ENCODE assay signal across 26 cellular contexts in genomic region chr7:89857767-89858166, GRCh38.
A peak's percentile ranks its signal among the peaks of the same experiment; 100 is the strongest.
DNase-seq lines count a peak whose midpoint lies in the region; ATAC-seq, FAIRE-seq and TF ChIP-seq lines count a peak whose summit lies in the region.
"Had no signal": no experiment of that assay in that cellular context is flagged by ENCODE, and none has a peak within 500 bp of the region (broad histone marks: within the 10 kb centered on the region; RNA-seq: fewer than 3 reads in every experiment).

No MANE protein-coding gene starts in this region.

- WGBS in K562 (ENCODE audit: insufficient coverage, low coverage, missing lambda C conversion rate), result 0% methylated on average over 1 of the region's 1 CpG

- no peak for ATAC-seq in HCT116
- ATAC-seq in K562, result no peak
- ATAC-seq in CD8-positive, alpha-beta T cell, result no peak
- ATAC-seq: A549, GM12878 had no signal

- H3K27ac ChIP-seq in HCT116 (ENCODE audit: low read depth, low read length) (no peak overlapping the region), K562 (ENCODE audit: extremely low read depth, low read depth, low read length) (no peak overlapping the region), ascending aorta (no peak overlapping the region)
- H3K27ac ChIP-seq in CD8-positive, alpha-beta T cell (ENCODE audit: low read depth, low read length), result no peak overlapping the region
- H3K27ac ChIP-seq: 22Rv1; A549; BLaER1 treated with 17β-estradiol and CSF1 and Interleukin-3, amounts not matched to agents 10 nM and 100 nM; C4-2B had no signal

- H3K9me3 Mint-ChIP-seq in CD8-positive, alpha-beta T cell, result peaks cover 4% of the 10 kb centered on the region

- no peak overlapping the region for H2AFZ ChIP-seq in HCT116 (ENCODE audit: low read depth, low read length, poor library complexity, severe bottlenecking)
- no peak overlapping the region for H2AFZ ChIP-seq in K562 (ENCODE audit: low read depth, low read length)

- no peaks in the 10 kb centered on the region for H3K4me1 Mint-ChIP-seq in CD8-positive, alpha-beta T cell (ENCODE audit: low read depth)
- H3K4me1 Mint-ChIP-seq: B cell; CD8-positive, alpha-beta memory T cell had no signal

- no peak overlapping the region for H3K4me2 ChIP-seq in HCT116 (ENCODE audit: low read length)
- H3K4me2 ChIP-seq in K562 (ENCODE audit: insufficient read depth, low read length), result no peak overlapping the region
- H3K4me2 ChIP-seq: A549; BLaER1 treated with 17β-estradiol and CSF1 and Interleukin-3, amounts not matched to agents 10 nM and 100 nM had no signal

- H3K4me3 ChIP-seq in HCT116 (replicated peaks in 1 of 2; ENCODE audit: low read depth in 1 of 2, low read length in 2 of 2), result no peak overlapping the region
- no peak overlapping the region for H3K4me3 ChIP-seq in K562
- no peak overlapping the region for H3K4me3 ChIP-seq in epithelial cell of esophagus (ENCODE audit: low read length)
- H3K4me3 ChIP-seq in ascending aorta, result no peak overlapping the region
- H3K4me3 ChIP-seq in CD8-positive, alpha-beta T cell (ENCODE audit: low read depth, low read length), result no peak overlapping the region
- H3K4me3 ChIP-seq: A549; BLaER1 treated with 17β-estradiol and CSF1 and Interleukin-3, amounts not matched to agents 10 nM and 100 nM; GM12878 had no signal

- 0 out of 4 replicates have a peak, but pooled peaks cover 0 to 6% of the 10 kb centered on the region in 2 experiments for H3K9me3 ChIP-seq in HCT116 (ENCODE audit: control insufficient read depth in 1 of 2, insufficient read depth in 1 of 2, low read depth in 1 of 2, low read length in 2 of 2)
- 0 out of 2 replicates have a peak, but pooled peaks cover 2% of the 10 kb centered on the region for H3K9me3 ChIP-seq in K562 (replicated peaks; ENCODE audit: control insufficient read depth, insufficient read depth, low read depth, low read length)
- H3K9me3 ChIP-seq in ascending aorta, result peaks cover 0 to 5% of the 10 kb centered on the region in 2 donors
- H3K9me3 ChIP-seq in CD8-positive, alpha-beta T cell (ENCODE audit: low read length), result no peaks in the 10 kb centered on the region
- H3K9me3 ChIP-seq: A549 had no signal

- no peaks in the 10 kb centered on the region for H3K4me1 ChIP-seq in HCT116 (ENCODE audit: control insufficient read depth in 1 of 2, insufficient read depth in 2 of 2, low read length in 2 of 2)
- H3K4me1 ChIP-seq in K562 (replicated peaks in 1 of 2; ENCODE audit: control insufficient read depth in 2 of 2, insufficient read depth in 2 of 2, low read length in 2 of 2), result no peaks in the 10 kb centered on the region
- no peaks in the 10 kb centered on the region for H3K4me1 ChIP-seq in ascending aorta
- H3K4me1 ChIP-seq in CD8-positive, alpha-beta T cell (ENCODE audit: insufficient read depth, low read length), result no peaks in the 10 kb centered on the region
- H3K4me1 ChIP-seq: A549; BLaER1 treated with 17β-estradiol and CSF1 and Interleukin-3, amounts not matched to agents 10 nM and 100 nM had no signal

- CTCF ChIA-PET in HCT116 (lab: Charles Lee) (no interaction called here), K562 (lab: Yijun Ruan, JAX; ENCODE audit: low intra/inter-chr PET ratio) (no interaction called here)
- CTCF ChIA-PET in CD8-positive, alpha-beta T cell (lab: Charles Lee), result no interaction called here

- TF ChIP-seq POLR2A in HCT116 (IDR thresholded peaks at IDR 0.05; ENCODE audit: borderline replicate concordance, extremely low read depth, insufficient read depth, insufficient read length), result no peak
- no peak for TF ChIP-seq POLR2A in K562 (conservative IDR thresholded peaks at IDR 0.05)

- H3K27ac Mint-ChIP-seq in CD8-positive, alpha-beta T cell, result no peak overlapping the region
- H3K27ac Mint-ChIP-seq: B cell; CD4-positive, alpha-beta T cell; CD8-positive, alpha-beta memory T cell had no signal

- H3K9ac ChIP-seq in HCT116 (ENCODE audit: low read length), result no peak overlapping the region
- no peak overlapping the region for H3K9ac ChIP-seq in K562 (ENCODE audit: insufficient read depth in 1 of 2, low read depth in 2 of 2, low read length in 2 of 2)
- H3K9ac ChIP-seq: BLaER1 treated with 17β-estradiol and CSF1 and Interleukin-3, amounts not matched to agents 10 nM and 100 nM had no signal

- FAIRE-seq in K562 (lab: Jason Lieb, UNC), result no peak
- FAIRE-seq: A549, GM12878, GM12892, GM18507 had no signal

- no peak overlapping the region for H3K4me3 Mint-ChIP-seq in CD8-positive, alpha-beta T cell
- H3K4me3 Mint-ChIP-seq: B cell; CD4-positive, alpha-beta T cell; CD8-positive, alpha-beta memory T cell had no signal

- DNase-seq in DMS53 (lab: John Stamatoyannopoulos, UW) (peak; percentile 23), DMS53 treated with DMSO at 0.1 percent for 48 hours (lab: John Stamatoyannopoulos, UW; ENCODE audit: unreplicated experiment) (no peak), HCT116 (ENCODE audit: low read depth, low spot score) (no peak), K562 (ENCODE audit: extremely low read depth in 1 of 4, low spot score in 3 of 4) (no peak), epithelial cell of esophagus (ENCODE audit: low read depth) (peak; percentile 1), NCI-H2227 treated with DMSO at 0.1 percent for 48 hours (lab: John Stamatoyannopoulos, UW) (no peak), ascending aorta (ENCODE audit: low spot score in 2 of 2) (no peak)
- DNase-seq in CD8-positive, alpha-beta T cell, result no peak
- DNase-seq: AML-193; CD4-positive, alpha-beta T cell; CD8-positive, alpha-beta memory T cell; COR-L47; DMS 273 treated with DMSO at 0.1 percent for 48 hours; DMS153; DMS79; DND-41; EL; GDM1 had no signal

- H3K36me3 ChIP-seq in HCT116 (ENCODE audit: control insufficient read depth in 1 of 2, insufficient read depth in 2 of 2, low read length in 2 of 2) (no peaks in the 10 kb centered on the region), K562 (ENCODE audit: control insufficient read depth, insufficient read depth, low read length) (no peaks in the 10 kb centered on the region), ascending aorta (no peaks in the 10 kb centered on the region)
- H3K36me3 ChIP-seq in CD8-positive, alpha-beta T cell (ENCODE audit: insufficient read depth, low read length), result no peaks in the 10 kb centered on the region
- H3K36me3 ChIP-seq: BLaER1 treated with 17β-estradiol and CSF1 and Interleukin-3, amounts not matched to agents 10 nM and 100 nM had no signal

- TF ChIP-seq CTCF in HCT116 (IDR thresholded peaks at IDR 0.05 in 2 of 3, conservative IDR thresholded peaks at IDR 0.05 in 1 of 3; ENCODE audit: borderline replicate concordance in 1 of 3, insufficient read depth in 1 of 3, low read depth in 2 of 3, low read length in 2 of 3), result no peak
- no peak for TF ChIP-seq CTCF in K562 (IDR thresholded peaks at IDR 0.05 in 2 of 3, conservative IDR thresholded peaks at IDR 0.05 in 1 of 3; ENCODE audit: insufficient read depth in 2 of 3, low read depth in 1 of 3, low read length in 3 of 3)
- no peak for TF ChIP-seq CTCF in epithelial cell of esophagus (IDR thresholded peaks at IDR 0.05; ENCODE audit: insufficient read depth, low read depth, low read length, missing control alignments)
- no peak for TF ChIP-seq CTCF in ascending aorta (IDR thresholded peaks at IDR 0.05)
- TF ChIP-seq CTCF in CD8-positive, alpha-beta T cell (IDR thresholded peaks at IDR 0.05), result no peak

- H4K20me1 ChIP-seq in HCT116 (ENCODE audit: insufficient read depth) (no peaks in the 10 kb centered on the region), K562 (replicated peaks; ENCODE audit: control insufficient read depth, insufficient read depth, low read length) (no peaks in the 10 kb centered on the region)
- H4K20me1 ChIP-seq: BLaER1 treated with 17β-estradiol and CSF1 and Interleukin-3, amounts not matched to agents 10 nM and 100 nM had no signal

- in situ Hi-C loops in K562 (cut with MboI), result no loop called here

- no peaks in the 10 kb centered on the region for H3K9me2 ChIP-seq in HCT116 (ENCODE audit: insufficient read depth)

- no peaks in the 10 kb centered on the region for H3K27me3 ChIP-seq in HCT116 (ENCODE audit: insufficient read depth, low read length)
- no peaks in the 10 kb centered on the region for H3K27me3 ChIP-seq in K562 (ENCODE audit: control insufficient read depth in 2 of 2, insufficient read depth in 2 of 2, low read length in 2 of 2)
- H3K27me3 ChIP-seq in ascending aorta, result no peaks in the 10 kb centered on the region
- H3K27me3 ChIP-seq in CD8-positive, alpha-beta T cell (ENCODE audit: insufficient read depth, low read length), result no peaks in the 10 kb centered on the region
- H3K27me3 ChIP-seq: BLaER1 treated with 17β-estradiol and CSF1 and Interleukin-3, amounts not matched to agents 10 nM and 100 nM had no signal

- no peaks in the 10 kb centered on the region for H3K9me1 ChIP-seq in K562 (ENCODE audit: control insufficient read depth, insufficient read depth, low read length)

- BruUV-seq in HCT116 (replicated peaks; lab: Mats Ljungman, UMichigan) (no TSS peak), K562 (replicated peaks; lab: Mats Ljungman, UMichigan) (no TSS peak)

- RAD21 ChIA-PET in HCT116 (lab: Charles Lee; ENCODE audit: low non-redundant PET in 1 of 2, low total read pairs in 2 of 2, uncharacterized antibody in 2 of 2, unreplicated experiment in 2 of 2), result no interaction called here

- TF ChIP-seq RAD21 in HCT116 (IDR thresholded peaks at IDR 0.05; ENCODE audit: low read depth) (no peak), K562 (CRISPR knock-in tag; conservative IDR thresholded peaks at IDR 0.05 in 1 of 2, IDR thresholded peaks at IDR 0.05 in 1 of 2) (no peak)

- POLR2A ChIA-PET in HCT116 (lab: Charles Lee), result no interaction called here
- POLR2A ChIA-PET in K562 (lab: Yijun Ruan, JAX), result no interaction called here
- POLR2A ChIA-PET in CD8-positive, alpha-beta T cell (lab: Charles Lee), result no interaction called here

- no peaks in the 10 kb centered on the region for H3K36me3 Mint-ChIP-seq in CD8-positive, alpha-beta T cell
- H3K36me3 Mint-ChIP-seq: CD8-positive, alpha-beta memory T cell had no signal

- H3K27me3 Mint-ChIP-seq in CD8-positive, alpha-beta T cell (ENCODE audit: low read depth), result no peaks in the 10 kb centered on the region
- H3K27me3 Mint-ChIP-seq: B cell; CD4-positive, alpha-beta T cell; CD8-positive, alpha-beta memory T cell had no signal

- H3K79me2 ChIP-seq in HCT116 (ENCODE audit: insufficient read depth, low read length), result no peaks in the 10 kb centered on the region
- no peaks in the 10 kb centered on the region for H3K79me2 ChIP-seq in K562 (ENCODE audit: control insufficient read depth, insufficient read depth, low read length)

- TF ChIP-seq EP300 in K562 (IDR thresholded peaks at IDR 0.05; ENCODE audit: low read length), result no peak

- intact Hi-C loops in HCT116 (cut with micrococcal nuclease), result no loop called here
- intact Hi-C loops in K562 (cut with micrococcal nuclease), result no loop called here
- intact Hi-C loops in ascending aorta (cut with DNase I), result no loop called here
- intact Hi-C loops in CD8-positive, alpha-beta T cell (cut with DNase I, micrococcal nuclease), result no loop called here

TF ChIP-seq in K562, 482 proteins besides CTCF, POLR2A, EP300 and RAD21 (continues in another document):
- no peak for TF ChIP-seq RFX1 (IDR thresholded peaks at IDR 0.05)
- TF ChIP-seq ZNF263 (CRISPR knock-in tag; IDR thresholded peaks at IDR 0.05; ENCODE audit: borderline replicate concordance), result no peak
- TF ChIP-seq HDAC3 (IDR thresholded peaks at IDR 0.05; ENCODE audit: borderline replicate concordance, partially characterized antibody), result no peak
- TF ChIP-seq KDM4B (IDR thresholded peaks at IDR 0.05; ENCODE audit: borderline replicate concordance in 2 of 2, low read depth in 1 of 2), result no peak

Comparison
In these comparisons a context has a peak if more than half of its experiments do, and no peak if none do; other contexts are left out.
1. DNase-seq: peak in DMS53 (single experiment) and epithelial cell of esophagus (single experiment); none in DMS53 treated with DMSO at 0.1 percent for 48 hours (single experiment), HCT116 (single experiment), K562 (0 of 4), NCI-H2227 treated with DMSO at 0.1 percent for 48 hours (single experiment), ascending aorta (0 of 2) and CD8-positive, alpha-beta T cell (0 of 7).